Comparison of ENCODE assay signal across 14 cellular contexts in the genomic region with DNA sequence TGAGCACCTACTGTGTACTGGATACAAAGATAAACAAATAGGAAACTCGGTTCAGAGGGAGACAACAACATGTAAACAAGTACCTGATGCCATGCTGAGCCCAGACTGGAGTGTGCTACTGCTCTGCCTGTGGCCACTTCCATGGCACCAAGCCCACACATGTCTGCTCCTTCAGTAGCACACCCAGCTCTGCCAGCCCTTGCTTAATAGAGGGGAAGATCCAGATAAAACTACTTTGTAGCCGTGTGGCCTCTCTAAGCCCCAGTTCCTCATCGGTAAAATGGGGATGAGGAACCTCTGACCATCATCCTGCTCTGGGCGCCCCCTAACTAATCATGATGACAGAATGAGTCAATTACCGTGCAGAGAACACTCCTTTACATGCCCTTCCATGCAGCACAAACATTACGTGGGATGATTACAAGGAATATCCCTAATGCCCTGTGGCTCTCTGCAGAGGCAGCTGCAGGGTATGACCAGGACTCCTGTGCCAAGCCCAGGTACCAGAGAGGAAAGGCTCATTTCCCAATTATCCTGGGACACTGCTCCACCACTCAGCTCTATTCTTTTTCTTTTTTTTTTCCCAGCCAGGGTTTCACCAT. TPM values are rescaled to one million over a fixed set of nuclear protein-coding genes. Genes with fewer than 3 reads are reported as not detected.
DNase-seq lines count a peak whose midpoint lies in the region; ATAC-seq and TF ChIP-seq lines count a peak whose summit lies in the region.
"Had no signal": no experiment of that assay in that cellular context is flagged by ENCODE, and none has a peak within 500 bp of the region (broad histone marks: within the 10 kb centered on the region; RNA-seq: fewer than 3 reads in every experiment).

No MANE protein-coding gene starts in this region.

- DNase-seq in activated CD4-positive, alpha-beta T cell treated with anti-CD3 and anti-CD28 coated beads for 36 hours, result no peak
- no peak for DNase-seq in activated CD4-positive, alpha-beta T cell treated with anti-CD3 and anti-CD28 coated beads, Interleukin-2, amount 10 ng/mL, durations not matched to agents 24 days and 14 days
- DNase-seq in NOMO-1 treated with dmso at 0.1 percent for 144 hours (lab: John Stamatoyannopoulos, UW; ENCODE audit: unreplicated experiment) (peak; percentile 72), cerebellum (ENCODE audit: low spot score) (peak; percentile 82), sciatic nerve (ENCODE audit: low spot score) (no peak), T-helper 1 cell (no peak), nephron progenitor cell (no peak), HuH-7 (ENCODE audit: low spot score) (no peak)
- DNase-seq: effector CD4-positive, alpha-beta T cell; GF-D8; NCI-H2081 treated with DMSO at 0.1 percent for 48 hours had no signal

- CTCF ChIA-PET in activated CD4-positive, alpha-beta T cell treated with anti-CD3 and anti-CD28 coated beads for 36 hours (lab: Charles Lee), result interaction anchor here (1.1 to 1.9 kb wide), 2 partner anchors 56 to 217 kb away, joined by 3 to 7 read pairs; no protein-coding TSS in a partner anchor

- POLR2A ChIA-PET in activated CD4-positive, alpha-beta T cell treated with anti-CD3 and anti-CD28 coated beads for 36 hours (lab: Charles Lee), result no interaction called here

- peaks cover 93% of the 10 kb centered on the region for H3K4me1 Mint-ChIP-seq in activated CD4-positive, alpha-beta T cell treated with anti-CD3 and anti-CD28 coated beads for 36 hours
- peaks cover 56% of the 10 kb centered on the region for H3K4me1 Mint-ChIP-seq in activated CD4-positive, alpha-beta T cell treated with anti-CD3 and anti-CD28 coated beads, Interleukin-2, amount 10 ng/mL, durations not matched to agents 24 days and 14 days
- peaks cover 85% of the 10 kb centered on the region for H3K4me1 Mint-ChIP-seq in nephron progenitor cell

- no peaks in the 10 kb centered on the region for H3K27me3 Mint-ChIP-seq in activated CD4-positive, alpha-beta T cell treated with anti-CD3 and anti-CD28 coated beads for 36 hours
- no peaks in the 10 kb centered on the region for H3K27me3 Mint-ChIP-seq in activated CD4-positive, alpha-beta T cell treated with anti-CD3 and anti-CD28 coated beads, Interleukin-2, amount 10 ng/mL, durations not matched to agents 24 days and 14 days
- H3K27me3 Mint-ChIP-seq in nephron progenitor cell (ENCODE audit: low read depth, poor library complexity), result peaks cover 4% of the 10 kb centered on the region

- peak overlapping the region; percentile 42 for H3K27ac Mint-ChIP-seq in activated CD4-positive, alpha-beta T cell treated with anti-CD3 and anti-CD28 coated beads for 36 hours
- H3K27ac Mint-ChIP-seq in activated CD4-positive, alpha-beta T cell treated with anti-CD3 and anti-CD28 coated beads, Interleukin-2, amount 10 ng/mL, durations not matched to agents 24 days and 14 days, result no peak overlapping the region
- no peak overlapping the region for H3K27ac Mint-ChIP-seq in nephron progenitor cell

- TF ChIP-seq CTCF in nephron progenitor cell (IDR thresholded peaks at IDR 0.05), result no peak

- ATAC-seq in activated CD4-positive, alpha-beta T cell treated with anti-CD3 and anti-CD28 coated beads for 36 hours, result no peak
- peak; percentile 36 for ATAC-seq in sciatic nerve
- ATAC-seq: A549; activated CD4-positive, CD25-positive, alpha-beta regulatory T cell treated with anti-CD3 and anti-CD28 coated beads, Interleukin-2, amount 50 U/mL, for 24 hours; mucosa of descending colon had no signal

- intact Hi-C loops in activated CD4-positive, alpha-beta T cell treated with anti-CD3 and anti-CD28 coated beads for 36 hours (cut with DNase I, micrococcal nuclease), result loop anchor here in 1 of 2 experiments (5.0 kb wide), 1 partner anchor 355 kb away; no protein-coding TSS in a partner anchor
- intact Hi-C loops in activated CD4-positive, alpha-beta T cell treated with anti-CD3 and anti-CD28 coated beads, Interleukin-2, amount 10 ng/mL, durations not matched to agents 24 days and 14 days (cut with micrococcal nuclease), result no loop called here
- intact Hi-C loops in sciatic nerve (cut with DNase I), result no loop called here

- no peak overlapping the region for H3K4me3 Mint-ChIP-seq in activated CD4-positive, alpha-beta T cell treated with anti-CD3 and anti-CD28 coated beads for 36 hours
- H3K4me3 Mint-ChIP-seq in activated CD4-positive, alpha-beta T cell treated with anti-CD3 and anti-CD28 coated beads, Interleukin-2, amount 10 ng/mL, durations not matched to agents 24 days and 14 days, result no peak overlapping the region
- no peak overlapping the region for H3K4me3 Mint-ChIP-seq in nephron progenitor cell

- H3K36me3 Mint-ChIP-seq in activated CD4-positive, alpha-beta T cell treated with anti-CD3 and anti-CD28 coated beads for 36 hours (ENCODE audit: low read depth), result peaks cover 67% of the 10 kb centered on the region
- H3K36me3 Mint-ChIP-seq in activated CD4-positive, alpha-beta T cell treated with anti-CD3 and anti-CD28 coated beads, Interleukin-2, amount 10 ng/mL, durations not matched to agents 24 days and 14 days (ENCODE audit: low read depth), result peaks cover 81% of the 10 kb centered on the region
- H3K36me3 Mint-ChIP-seq in nephron progenitor cell (ENCODE audit: low read depth), result peaks cover 5% of the 10 kb centered on the region

- no peaks in the 10 kb centered on the region for H3K9me3 Mint-ChIP-seq in activated CD4-positive, alpha-beta T cell treated with anti-CD3 and anti-CD28 coated beads for 36 hours (ENCODE audit: low read depth)
- H3K9me3 Mint-ChIP-seq in activated CD4-positive, alpha-beta T cell treated with anti-CD3 and anti-CD28 coated beads, Interleukin-2, amount 10 ng/mL, durations not matched to agents 24 days and 14 days, result no peaks in the 10 kb centered on the region
- H3K9me3 Mint-ChIP-seq in nephron progenitor cell, result no peaks in the 10 kb centered on the region

RNA-seq across cellular contexts. Expression of gene DNMT3A, which starts 34.9 kb away (rescaled TPM):
- total RNA-seq in activated CD4-positive, alpha-beta T cell treated with anti-CD3 and anti-CD28 coated beads for 36 hours, result 10 to 100 TPM; 62.3 to 76.2 TPM
- total RNA-seq in activated CD4-positive, alpha-beta T cell treated with anti-CD3 and anti-CD28 coated beads, Interleukin-2, amount 10 ng/mL, durations not matched to agents 24 days and 14 days, result 97.4 and 102 TPM in 2 replicates
- total RNA-seq in cerebellum, result 63.3 TPM
- 35.0 TPM for total RNA-seq in sciatic nerve

Comparison
In these comparisons a context has a peak if more than half of its experiments do, and no peak if none do; other contexts are left out.
1. DNase-seq: peak in NOMO-1 treated with dmso at 0.1 percent for 144 hours (single experiment) and cerebellum (single experiment); none in activated CD4-positive, alpha-beta T cell treated with anti-CD3 and anti-CD28 coated beads for 36 hours (single experiment), activated CD4-positive, alpha-beta T cell treated with anti-CD3 and anti-CD28 coated beads, Interleukin-2, amount 10 ng/mL, durations not matched to agents 24 days and 14 days (single experiment), sciatic nerve (single experiment), T-helper 1 cell (0 of 5), nephron progenitor cell (single experiment) and HuH-7 (single experiment).